In the genomic region with DNA sequence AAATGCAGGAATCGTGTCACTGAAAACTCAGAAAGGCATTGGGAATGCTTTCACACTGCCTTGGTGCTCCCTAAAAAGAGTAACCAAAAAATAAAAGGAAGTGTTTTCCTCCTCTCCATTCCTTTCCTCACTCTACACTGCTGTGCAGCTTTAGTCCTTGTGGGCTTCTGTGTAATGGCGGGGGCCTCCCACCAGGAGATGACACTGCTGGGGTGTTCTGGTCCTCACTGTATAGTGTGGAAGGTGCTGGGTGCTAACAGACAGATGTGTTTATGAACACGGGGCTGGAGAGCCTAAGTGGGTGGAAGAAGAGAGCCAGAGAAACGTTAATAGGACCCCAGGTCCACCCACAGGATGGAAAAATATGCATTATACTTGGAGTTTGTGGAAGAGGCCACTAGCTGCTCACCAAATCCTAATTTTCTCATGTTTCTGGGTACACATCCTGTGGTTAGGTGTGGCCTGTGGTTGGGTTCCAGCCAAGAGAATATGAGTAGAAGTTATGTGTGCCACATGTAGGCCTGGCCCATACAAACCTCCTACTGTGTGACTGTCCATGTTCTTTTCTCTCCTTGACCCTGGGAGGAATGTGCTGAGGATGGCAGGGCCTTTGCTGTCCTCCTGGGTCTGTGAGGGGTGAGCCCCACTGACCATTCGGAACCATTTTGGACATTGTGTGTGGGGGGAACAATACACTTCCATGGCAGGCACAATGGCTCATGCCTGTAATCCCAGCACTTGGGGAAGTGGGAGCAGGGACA, we compare ENCODE assay signal across 17 cellular contexts.
"Had no signal": no experiment of that assay in that cellular context is flagged by ENCODE, and none has a peak within 500 bp of the region (broad histone marks: within the 10 kb centered on the region; RNA-seq: fewer than 3 reads in every experiment).

No MANE protein-coding gene starts in this region.

- H3K4me1 ChIP-seq: body of pancreas had no signal

- H3K27me3 ChIP-seq: body of pancreas, heart left ventricle, left lung, sigmoid colon, thyroid gland had no signal

- H3K36me3 ChIP-seq: heart left ventricle, left lung, sigmoid colon, thyroid gland had no signal

- H3K4me3 ChIP-seq: body of pancreas, heart left ventricle, left lung, sigmoid colon, thyroid gland had no signal

- H3K4me3 Mint-ChIP-seq: activated CD4-positive, alpha-beta T cell treated with anti-CD3 and anti-CD28 coated beads for 36 hours; activated naive CD8-positive, alpha-beta T cell; effector memory CD8-positive, alpha-beta T cell; mesothelial cell of epicardium; natural killer cell treated with Interleukin-12 subunit alpha and Interleukin-12 subunit beta and Interleukin-15 and Interleukin-18, amount 100 ng/mL, for 72 hours; stimulated activated naive B cell treated with anti-CD40 and anti-IgM and Interleukin-4, amounts not matched to agents 10 μg/mL and 1 μg/mL and 100 μg/mL, for 72 hours; WTC11 had no signal

- H3K27me3 Mint-ChIP-seq: activated naive CD8-positive, alpha-beta T cell had no signal

- ATAC-seq: activated CD4-positive, alpha-beta T cell treated with anti-CD3 and anti-CD28 coated beads for 36 hours; body of pancreas; effector memory CD8-positive, alpha-beta T cell; heart left ventricle; left lung; natural killer cell treated with Interleukin-12 subunit alpha and Interleukin-12 subunit beta and Interleukin-15 and Interleukin-18, amount 100 ng/mL, for 72 hours; WTC11 had no signal

- H3K27ac Mint-ChIP-seq: activated CD4-positive, alpha-beta T cell treated with anti-CD3 and anti-CD28 coated beads for 36 hours; activated naive CD8-positive, alpha-beta T cell; effector memory CD8-positive, alpha-beta T cell; mesothelial cell of epicardium; natural killer cell treated with Interleukin-12 subunit alpha and Interleukin-12 subunit beta and Interleukin-15 and Interleukin-18, amount 100 ng/mL, for 72 hours; stimulated activated naive B cell treated with anti-CD40 and anti-IgM and Interleukin-4, amounts not matched to agents 10 μg/mL and 1 μg/mL and 100 μg/mL, for 72 hours; WTC11 had no signal

- H3K4me1 Mint-ChIP-seq: stimulated activated naive B cell treated with anti-CD40 and anti-IgM and Interleukin-4, amounts not matched to agents 10 μg/mL and 1 μg/mL and 100 μg/mL, for 72 hours; WTC11 had no signal

- H3K27ac ChIP-seq: body of pancreas, heart left ventricle, left lung, sigmoid colon, thyroid gland had no signal

- H3K9me3 Mint-ChIP-seq: effector memory CD8-positive, alpha-beta T cell; natural killer cell treated with Interleukin-12 subunit alpha and Interleukin-12 subunit beta and Interleukin-15 and Interleukin-18, amount 100 ng/mL, for 72 hours; stimulated activated naive B cell treated with anti-CD40 and anti-IgM and Interleukin-4, amounts not matched to agents 10 μg/mL and 1 μg/mL and 100 μg/mL, for 72 hours had no signal

- H3K9me3 ChIP-seq: body of pancreas, heart left ventricle, left lung, sigmoid colon, thyroid gland had no signal

- DNase-seq: activated CD4-positive, alpha-beta T cell treated with anti-CD3 and anti-CD28 coated beads for 36 hours; activated gamma-delta T cell treated with Interleukin-2 at 50 U/mL for 16 hours; amygdala; body of pancreas; effector memory CD8-positive, alpha-beta T cell; foreskin melanocyte; heart left ventricle; kidney; left lung; sigmoid colon; stimulated activated CD4-positive, alpha-beta T cell treated with anti-CD3 and anti-CD28 coated beads, Interleukin-4, amount 100 ng/mL, for 4 hours; stimulated activated naive B cell treated with anti-CD40 and anti-IgM and Interleukin-4, amounts not matched to agents 10 μg/mL and 1 μg/mL and 100 μg/mL, for 72 hours; thyroid gland had no signal
